Comparison of ENCODE assay signal across 1 cellular context in the genomic region with DNA sequence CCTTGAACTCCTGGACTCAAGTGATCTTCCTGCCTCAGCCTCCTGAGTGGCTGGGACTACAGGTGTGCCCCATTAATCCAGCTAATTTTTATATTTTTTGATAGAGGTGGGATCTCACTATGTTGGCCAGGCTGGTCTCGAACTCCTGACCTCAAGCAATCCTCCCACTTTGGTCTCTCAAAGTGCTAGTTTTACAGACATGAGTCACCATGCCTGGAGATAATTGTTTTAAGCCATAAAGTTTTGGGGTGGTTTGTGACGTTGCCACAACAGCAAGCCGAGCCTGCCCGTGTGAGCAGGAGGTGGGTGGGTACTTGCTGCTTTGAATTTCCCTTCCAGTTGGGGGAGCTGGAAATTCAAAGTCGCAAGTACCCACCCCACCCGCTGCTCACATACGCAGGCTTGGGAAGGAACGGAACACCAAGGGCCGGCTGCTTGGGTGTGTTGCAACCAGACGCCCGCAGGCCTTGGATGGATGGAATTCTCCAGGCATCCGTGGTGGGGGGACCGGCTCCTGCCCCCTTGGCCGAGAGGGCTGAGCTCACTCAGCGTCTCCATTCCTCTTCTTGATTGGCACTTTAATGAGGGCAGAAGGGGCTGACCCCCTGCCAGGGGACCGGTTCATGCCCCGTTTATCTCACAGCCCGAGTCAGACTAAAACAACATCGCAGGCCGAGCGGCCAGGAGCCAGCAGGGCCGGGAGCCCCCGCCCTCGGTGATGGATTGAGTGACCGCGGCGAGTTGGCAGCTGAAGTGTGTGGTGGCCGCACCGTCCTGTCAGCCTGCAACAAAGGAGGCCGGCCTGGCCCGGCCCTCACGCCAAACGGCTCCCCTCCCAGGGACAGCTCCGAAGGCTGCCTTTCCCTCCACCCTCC.
A peak's percentile ranks its signal among the peaks of the same experiment; 100 is the strongest.
TF ChIP-seq lines count a peak whose summit lies in the region.

No MANE protein-coding gene starts in this region.

TF ChIP-seq in HepG2, 621 proteins besides CTCF, POLR2A, EP300 and RAD21 (continued from another document and continues in another):
- TF ChIP-seq, protein P1, sequence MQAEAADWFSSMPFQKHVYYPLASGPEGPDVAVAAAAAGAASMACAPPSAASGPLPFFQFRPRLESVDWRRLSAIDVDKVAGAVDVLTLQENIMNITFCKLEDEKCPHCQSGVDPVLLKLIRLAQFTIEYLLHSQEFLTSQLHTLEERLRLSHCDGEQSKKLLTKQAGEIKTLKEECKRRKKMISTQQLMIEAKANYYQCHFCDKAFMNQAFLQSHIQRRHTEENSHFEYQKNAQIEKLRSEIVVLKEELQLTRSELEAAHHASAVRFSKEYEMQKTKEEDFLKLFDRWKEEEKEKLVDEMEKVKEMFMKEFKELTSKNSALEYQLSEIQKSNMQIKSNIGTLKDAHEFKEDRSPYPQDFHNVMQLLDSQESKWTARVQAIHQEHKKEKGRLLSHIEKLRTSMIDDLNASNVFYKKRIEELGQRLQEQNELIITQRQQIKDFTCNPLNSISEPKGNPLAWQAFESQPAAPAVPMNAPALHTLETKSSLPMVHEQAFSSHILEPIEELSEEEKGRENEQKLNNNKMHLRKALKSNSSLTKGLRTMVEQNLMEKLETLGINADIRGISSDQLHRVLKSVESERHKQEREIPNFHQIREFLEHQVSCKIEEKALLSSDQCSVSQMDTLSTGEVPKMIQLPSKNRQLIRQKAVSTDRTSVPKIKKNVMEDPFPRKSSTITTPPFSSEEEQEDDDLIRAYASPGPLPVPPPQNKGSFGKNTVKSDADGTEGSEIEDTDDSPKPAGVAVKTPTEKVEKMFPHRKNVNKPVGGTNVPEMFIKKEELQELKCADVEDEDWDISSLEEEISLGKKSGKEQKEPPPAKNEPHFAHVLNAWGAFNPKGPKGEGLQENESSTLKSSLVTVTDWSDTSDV (CRISPR knock-in tag; IDR thresholded peaks at IDR 0.05): no peak
- TF ChIP-seq ZNF256 (CRISPR knock-in tag; conservative IDR thresholded peaks at IDR 0.05): no peak
- no peak for TF ChIP-seq ATM (IDR thresholded peaks at IDR 0.05; ENCODE audit: borderline replicate concordance)
- TF ChIP-seq ZNF251 (CRISPR knock-in tag; IDR thresholded peaks at IDR 0.05): no peak
- TF ChIP-seq, protein P2, sequence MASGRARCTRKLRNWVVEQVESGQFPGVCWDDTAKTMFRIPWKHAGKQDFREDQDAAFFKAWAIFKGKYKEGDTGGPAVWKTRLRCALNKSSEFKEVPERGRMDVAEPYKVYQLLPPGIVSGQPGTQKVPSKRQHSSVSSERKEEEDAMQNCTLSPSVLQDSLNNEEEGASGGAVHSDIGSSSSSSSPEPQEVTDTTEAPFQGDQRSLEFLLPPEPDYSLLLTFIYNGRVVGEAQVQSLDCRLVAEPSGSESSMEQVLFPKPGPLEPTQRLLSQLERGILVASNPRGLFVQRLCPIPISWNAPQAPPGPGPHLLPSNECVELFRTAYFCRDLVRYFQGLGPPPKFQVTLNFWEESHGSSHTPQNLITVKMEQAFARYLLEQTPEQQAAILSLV (CRISPR knock-in tag; IDR thresholded peaks at IDR 0.05; ENCODE audit: borderline replicate concordance): no peak
- no peak for TF ChIP-seq SNAI1 (CRISPR knock-in tag; IDR thresholded peaks at IDR 0.05; ENCODE audit: borderline replicate concordance)
- TF ChIP-seq SPEN (CRISPR knock-in tag; IDR thresholded peaks at IDR 0.05; ENCODE audit: low read depth): no peak
- TF ChIP-seq ZNF331 (CRISPR knock-in tag; IDR thresholded peaks at IDR 0.05): no peak
- TF ChIP-seq, protein P3, sequence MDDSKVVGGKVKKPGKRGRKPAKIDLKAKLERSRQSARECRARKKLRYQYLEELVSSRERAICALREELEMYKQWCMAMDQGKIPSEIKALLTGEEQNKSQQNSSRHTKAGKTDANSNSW (CRISPR knock-in tag; IDR thresholded peaks at IDR 0.05; ENCODE audit: borderline replicate concordance): no peak
- TF ChIP-seq STAG1 (CRISPR knock-in tag; IDR thresholded peaks at IDR 0.05): peak; percentile 20
- TF ChIP-seq CEBPB (IDR thresholded peaks at IDR 0.05; ENCODE audit: borderline replicate concordance, low read depth, low read length): peak; percentile 76; the same call in 1 of the 2 replicates
- TF ChIP-seq, protein P4, sequence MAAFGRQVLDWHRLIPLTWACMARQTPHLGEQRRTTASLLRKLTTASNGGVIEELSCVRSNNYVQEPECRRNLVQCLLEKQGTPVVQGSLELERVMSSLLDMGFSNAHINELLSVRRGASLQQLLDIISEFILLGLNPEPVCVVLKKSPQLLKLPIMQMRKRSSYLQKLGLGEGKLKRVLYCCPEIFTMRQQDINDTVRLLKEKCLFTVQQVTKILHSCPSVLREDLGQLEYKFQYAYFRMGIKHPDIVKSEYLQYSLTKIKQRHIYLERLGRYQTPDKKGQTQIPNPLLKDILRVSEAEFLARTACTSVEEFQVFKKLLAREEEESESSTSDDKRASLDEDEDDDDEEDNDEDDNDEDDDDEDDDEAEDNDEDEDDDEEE (CRISPR knock-in tag; IDR thresholded peaks at IDR 0.05): no peak
- TF ChIP-seq RBFOX2 (IDR thresholded peaks at IDR 0.05; ENCODE audit: low read depth, low read length): peak; percentile 64
- TF ChIP-seq TBX2 (CRISPR knock-in tag; IDR thresholded peaks at IDR 0.05; ENCODE audit: borderline replicate concordance): peak; percentile 1; the same call in 1 of the 2 replicates
- peak; percentile 42 for TF ChIP-seq GABPB1 (CRISPR knock-in tag; IDR thresholded peaks at IDR 0.05)
- TF ChIP-seq, protein P5, sequence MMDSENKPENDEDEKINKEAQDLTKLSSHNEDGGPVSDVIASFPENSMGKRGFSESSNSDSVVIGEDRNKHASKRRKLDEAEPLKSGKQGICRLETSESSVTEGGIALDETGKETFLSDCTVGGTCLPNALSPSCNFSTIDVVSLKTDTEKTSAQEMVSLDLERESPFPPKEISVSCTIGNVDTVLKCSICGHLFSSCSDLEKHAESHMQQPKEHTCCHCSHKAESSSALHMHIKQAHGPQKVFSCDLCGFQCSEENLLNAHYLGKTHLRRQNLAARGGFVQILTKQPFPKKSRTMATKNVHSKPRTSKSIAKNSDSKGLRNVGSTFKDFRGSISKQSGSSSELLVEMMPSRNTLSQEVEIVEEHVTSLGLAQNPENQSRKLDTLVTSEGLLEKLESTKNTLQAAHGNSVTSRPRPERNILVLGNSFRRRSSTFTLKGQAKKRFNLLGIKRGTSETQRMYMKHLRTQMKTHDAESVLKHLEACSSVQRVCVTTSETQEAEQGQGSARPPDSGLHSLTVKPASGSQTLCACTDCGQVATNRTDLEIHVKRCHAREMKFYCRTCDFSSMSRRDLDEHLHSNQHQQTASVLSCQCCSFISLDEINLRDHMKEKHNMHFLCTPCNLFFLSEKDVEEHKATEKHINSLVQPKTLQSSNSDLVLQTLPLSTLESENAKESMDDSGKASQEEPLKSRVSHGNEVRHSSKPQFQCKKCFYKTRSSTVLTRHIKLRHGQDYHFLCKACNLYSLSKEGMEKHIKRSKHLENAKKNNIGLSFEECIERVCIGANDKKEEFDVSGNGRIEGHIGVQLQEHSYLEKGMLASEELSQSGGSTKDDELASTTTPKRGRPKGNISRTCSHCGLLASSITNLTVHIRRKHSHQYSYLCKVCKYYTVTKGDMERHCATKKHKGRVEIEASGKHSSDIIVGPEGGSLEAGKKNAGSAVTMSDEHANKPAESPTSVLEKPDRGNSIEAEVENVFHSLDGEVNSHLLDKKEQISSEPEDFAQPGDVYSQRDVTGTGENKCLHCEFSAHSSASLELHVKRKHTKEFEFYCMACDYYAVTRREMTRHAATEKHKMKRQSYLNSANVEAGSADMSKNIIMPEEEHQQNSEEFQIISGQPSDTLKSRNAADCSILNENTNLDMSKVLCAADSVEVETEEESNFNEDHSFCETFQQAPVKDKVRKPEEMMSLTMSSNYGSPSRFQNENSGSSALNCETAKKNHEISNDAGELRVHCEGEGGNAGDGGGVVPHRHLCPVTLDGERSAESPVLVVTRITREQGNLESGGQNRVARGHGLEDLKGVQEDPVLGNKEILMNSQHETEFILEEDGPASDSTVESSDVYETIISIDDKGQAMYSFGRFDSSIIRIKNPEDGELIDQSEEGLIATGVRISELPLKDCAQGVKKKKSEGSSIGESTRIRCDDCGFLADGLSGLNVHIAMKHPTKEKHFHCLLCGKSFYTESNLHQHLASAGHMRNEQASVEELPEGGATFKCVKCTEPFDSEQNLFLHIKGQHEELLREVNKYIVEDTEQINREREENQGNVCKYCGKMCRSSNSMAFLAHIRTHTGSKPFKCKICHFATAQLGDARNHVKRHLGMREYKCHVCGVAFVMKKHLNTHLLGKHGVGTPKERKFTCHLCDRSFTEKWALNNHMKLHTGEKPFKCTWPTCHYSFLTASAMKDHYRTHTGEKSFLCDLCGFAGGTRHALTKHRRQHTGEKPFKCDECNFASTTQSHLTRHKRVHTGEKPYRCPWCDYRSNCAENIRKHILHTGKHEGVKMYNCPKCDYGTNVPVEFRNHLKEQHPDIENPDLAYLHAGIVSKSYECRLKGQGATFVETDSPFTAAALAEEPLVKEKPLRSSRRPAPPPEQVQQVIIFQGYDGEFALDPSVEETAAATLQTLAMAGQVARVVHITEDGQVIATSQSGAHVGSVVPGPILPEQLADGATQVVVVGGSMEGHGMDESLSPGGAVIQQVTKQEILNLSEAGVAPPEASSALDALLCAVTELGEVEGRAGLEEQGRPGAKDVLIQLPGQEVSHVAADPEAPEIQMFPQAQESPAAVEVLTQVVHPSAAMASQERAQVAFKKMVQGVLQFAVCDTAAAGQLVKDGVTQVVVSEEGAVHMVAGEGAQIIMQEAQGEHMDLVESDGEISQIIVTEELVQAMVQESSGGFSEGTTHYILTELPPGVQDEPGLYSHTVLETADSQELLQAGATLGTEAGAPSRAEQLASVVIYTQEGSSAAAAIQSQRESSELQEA (CRISPR knock-in tag; IDR thresholded peaks at IDR 0.05; ENCODE audit: not compliant biosample characterization): no peak
- no peak for TF ChIP-seq KLF11 (CRISPR knock-in tag; IDR thresholded peaks at IDR 0.05)
- peak; percentile 4; the same call in 1 of the 2 replicates for TF ChIP-seq ZNF619 (CRISPR knock-in tag; IDR thresholded peaks at IDR 0.05)
- TF ChIP-seq, protein P6, sequence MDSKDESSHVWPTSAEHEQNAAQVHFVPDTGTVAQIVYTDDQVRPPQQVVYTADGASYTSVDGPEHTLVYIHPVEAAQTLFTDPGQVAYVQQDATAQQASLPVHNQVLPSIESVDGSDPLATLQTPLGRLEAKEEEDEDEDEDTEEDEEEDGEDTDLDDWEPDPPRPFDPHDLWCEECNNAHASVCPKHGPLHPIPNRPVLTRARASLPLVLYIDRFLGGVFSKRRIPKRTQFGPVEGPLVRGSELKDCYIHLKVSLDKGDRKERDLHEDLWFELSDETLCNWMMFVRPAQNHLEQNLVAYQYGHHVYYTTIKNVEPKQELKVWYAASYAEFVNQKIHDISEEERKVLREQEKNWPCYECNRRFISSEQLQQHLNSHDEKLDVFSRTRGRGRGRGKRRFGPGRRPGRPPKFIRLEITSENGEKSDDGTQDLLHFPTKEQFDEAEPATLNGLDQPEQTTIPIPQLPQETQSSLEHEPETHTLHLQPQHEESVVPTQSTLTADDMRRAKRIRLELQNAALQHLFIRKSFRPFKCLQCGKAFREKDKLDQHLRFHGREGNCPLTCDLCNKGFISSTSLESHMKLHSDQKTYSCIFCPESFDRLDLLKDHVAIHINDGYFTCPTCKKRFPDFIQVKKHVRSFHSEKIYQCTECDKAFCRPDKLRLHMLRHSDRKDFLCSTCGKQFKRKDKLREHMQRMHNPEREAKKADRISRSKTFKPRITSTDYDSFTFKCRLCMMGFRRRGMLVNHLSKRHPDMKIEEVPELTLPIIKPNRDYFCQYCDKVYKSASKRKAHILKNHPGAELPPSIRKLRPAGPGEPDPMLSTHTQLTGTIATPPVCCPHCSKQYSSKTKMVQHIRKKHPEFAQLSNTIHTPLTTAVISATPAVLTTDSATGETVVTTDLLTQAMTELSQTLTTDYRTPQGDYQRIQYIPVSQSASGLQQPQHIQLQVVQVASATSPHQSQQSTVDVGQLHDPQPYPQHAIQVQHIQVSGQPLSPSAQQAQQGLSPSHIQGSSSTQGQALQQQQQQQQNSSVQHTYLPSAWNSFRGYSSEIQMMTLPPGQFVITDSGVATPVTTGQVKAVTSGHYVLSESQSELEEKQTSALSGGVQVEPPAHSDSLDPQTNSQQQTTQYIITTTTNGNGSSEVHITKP (CRISPR knock-in tag; IDR thresholded peaks at IDR 0.05; ENCODE audit: low read depth): no peak
- no peak for TF ChIP-seq NKX3-1 (CRISPR knock-in tag; IDR thresholded peaks at IDR 0.05)
- TF ChIP-seq NFKBIZ (CRISPR knock-in tag; IDR thresholded peaks at IDR 0.05): no peak
- TF ChIP-seq YEATS4 (CRISPR knock-in tag; IDR thresholded peaks at IDR 0.05; ENCODE audit: borderline replicate concordance): peak; percentile 53; the same call in 1 of the 2 replicates
- TF ChIP-seq ZNF879 (CRISPR knock-in tag; IDR thresholded peaks at IDR 0.05): no peak
- TF ChIP-seq ZNF292 (CRISPR knock-in tag; IDR thresholded peaks at IDR 0.05; ENCODE audit: borderline replicate concordance, low read depth): peak; percentile 87
- TF ChIP-seq, protein P7, sequence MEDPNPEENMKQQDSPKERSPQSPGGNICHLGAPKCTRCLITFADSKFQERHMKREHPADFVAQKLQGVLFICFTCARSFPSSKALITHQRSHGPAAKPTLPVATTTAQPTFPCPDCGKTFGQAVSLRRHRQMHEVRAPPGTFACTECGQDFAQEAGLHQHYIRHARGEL (CRISPR knock-in tag; IDR thresholded peaks at IDR 0.05): no peak
- TF ChIP-seq ZNF776 (CRISPR knock-in tag; IDR thresholded peaks at IDR 0.05): no peak
- no peak for TF ChIP-seq XRCC5 (optimal IDR thresholded peaks at IDR 0.05; ENCODE audit: low read length)
- TF ChIP-seq, protein P8, sequence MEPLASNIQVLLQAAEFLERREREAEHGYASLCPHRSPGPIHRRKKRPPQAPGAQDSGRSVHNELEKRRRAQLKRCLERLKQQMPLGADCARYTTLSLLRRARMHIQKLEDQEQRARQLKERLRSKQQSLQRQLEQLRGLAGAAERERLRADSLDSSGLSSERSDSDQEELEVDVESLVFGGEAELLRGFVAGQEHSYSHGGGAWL (CRISPR knock-in tag; IDR thresholded peaks at IDR 0.05): 0 out of 2 replicates have a peak, but pooled peaks have one; percentile 28
- TF ChIP-seq BCL6 (CRISPR knock-in tag; IDR thresholded peaks at IDR 0.05): 0 out of 2 replicates have a peak, but pooled peaks have one; percentile 4
- no peak for TF ChIP-seq ZNF432 (CRISPR knock-in tag; IDR thresholded peaks at IDR 0.05; ENCODE audit: borderline replicate concordance)
- TF ChIP-seq, protein P9, sequence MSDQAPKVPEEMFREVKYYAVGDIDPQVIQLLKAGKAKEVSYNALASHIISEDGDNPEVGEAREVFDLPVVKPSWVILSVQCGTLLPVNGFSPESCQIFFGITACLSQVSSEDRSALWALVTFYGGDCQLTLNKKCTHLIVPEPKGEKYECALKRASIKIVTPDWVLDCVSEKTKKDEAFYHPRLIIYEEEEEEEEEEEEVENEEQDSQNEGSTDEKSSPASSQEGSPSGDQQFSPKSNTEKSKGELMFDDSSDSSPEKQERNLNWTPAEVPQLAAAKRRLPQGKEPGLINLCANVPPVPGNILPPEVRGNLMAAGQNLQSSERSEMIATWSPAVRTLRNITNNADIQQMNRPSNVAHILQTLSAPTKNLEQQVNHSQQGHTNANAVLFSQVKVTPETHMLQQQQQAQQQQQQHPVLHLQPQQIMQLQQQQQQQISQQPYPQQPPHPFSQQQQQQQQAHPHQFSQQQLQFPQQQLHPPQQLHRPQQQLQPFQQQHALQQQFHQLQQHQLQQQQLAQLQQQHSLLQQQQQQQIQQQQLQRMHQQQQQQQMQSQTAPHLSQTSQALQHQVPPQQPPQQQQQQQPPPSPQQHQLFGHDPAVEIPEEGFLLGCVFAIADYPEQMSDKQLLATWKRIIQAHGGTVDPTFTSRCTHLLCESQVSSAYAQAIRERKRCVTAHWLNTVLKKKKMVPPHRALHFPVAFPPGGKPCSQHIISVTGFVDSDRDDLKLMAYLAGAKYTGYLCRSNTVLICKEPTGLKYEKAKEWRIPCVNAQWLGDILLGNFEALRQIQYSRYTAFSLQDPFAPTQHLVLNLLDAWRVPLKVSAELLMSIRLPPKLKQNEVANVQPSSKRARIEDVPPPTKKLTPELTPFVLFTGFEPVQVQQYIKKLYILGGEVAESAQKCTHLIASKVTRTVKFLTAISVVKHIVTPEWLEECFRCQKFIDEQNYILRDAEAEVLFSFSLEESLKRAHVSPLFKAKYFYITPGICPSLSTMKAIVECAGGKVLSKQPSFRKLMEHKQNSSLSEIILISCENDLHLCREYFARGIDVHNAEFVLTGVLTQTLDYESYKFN (CRISPR knock-in tag; conservative IDR thresholded peaks at IDR 0.05): no peak
